Comparison of ENCODE assay signal across 8 cellular contexts in the genomic region with DNA sequence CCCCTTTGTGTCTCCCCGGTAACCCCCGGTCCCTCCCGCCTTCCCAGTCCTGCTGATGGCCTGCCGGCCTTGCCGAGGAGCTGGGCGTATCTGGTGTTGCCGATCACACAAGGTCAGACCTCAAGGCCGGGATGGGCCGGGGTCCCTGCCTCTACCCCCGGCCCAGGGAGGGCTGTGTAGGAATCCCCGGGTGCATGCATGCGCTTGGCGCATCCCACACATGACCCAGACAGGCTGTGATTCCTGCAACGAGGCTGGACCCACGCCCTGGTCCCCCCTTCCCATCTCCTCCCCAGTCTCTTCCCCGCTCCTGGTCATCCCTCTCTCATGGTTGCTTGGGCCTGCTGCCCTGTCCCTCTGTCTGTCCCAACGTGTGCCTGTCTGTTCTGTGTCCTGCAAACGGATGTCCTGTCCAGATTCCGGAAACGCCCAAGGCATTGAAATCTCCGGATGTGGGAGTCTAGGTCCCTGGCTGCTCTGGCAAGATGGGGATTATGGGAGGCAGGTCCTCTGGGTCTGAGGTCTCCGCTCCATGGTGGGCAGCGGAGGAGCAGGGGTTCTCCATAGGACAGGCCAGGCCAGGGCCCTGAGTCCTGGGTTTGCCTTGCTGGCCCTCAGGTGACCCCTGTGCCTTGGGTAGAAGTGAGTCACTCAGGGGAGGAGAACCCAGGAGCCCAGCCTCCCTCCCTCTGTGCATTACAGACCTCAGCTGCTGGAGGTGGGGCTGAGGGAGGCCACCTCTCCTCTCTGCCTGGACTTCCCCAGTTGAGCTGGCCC. TPM values are rescaled to one million over a fixed set of nuclear protein-coding genes. Genes with fewer than 3 reads are reported as not detected.
DNase-seq lines count a peak whose midpoint lies in the region; ATAC-seq, FAIRE-seq and TF ChIP-seq lines count a peak whose summit lies in the region.

No MANE protein-coding gene starts in this region.

- peak overlapping the region; percentile 37 for H2AFZ ChIP-seq in endothelial cell of umbilical vein (ENCODE audit: low read depth, low read length)

- H3K27ac Mint-ChIP-seq in HFFc6 (peak overlapping the region; percentile 76), WTC11 (peak overlapping the region; percentile 74)
- H3K27ac Mint-ChIP-seq in naive thymus-derived CD8-positive, alpha-beta T cell: peak overlapping the region; percentile 83 to 96 (median 92)

- no peak for ATAC-seq in WTC11
- peak in 1 of 2 donors; percentile 5 for ATAC-seq in naive thymus-derived CD8-positive, alpha-beta T cell
- peak; percentile 86 for ATAC-seq in aorta (ENCODE audit: low FRiP score)
- ATAC-seq in HG02852 (IDR thresholded peaks at IDR 0.05; ENCODE audit: unreplicated experiment): no peak

- no peaks in the 10 kb centered on the region for H3K36me3 Mint-ChIP-seq in HFFc6 (ENCODE audit: low read depth)
- no peaks in the 10 kb centered on the region for H3K36me3 Mint-ChIP-seq in WTC11
- H3K36me3 Mint-ChIP-seq in naive thymus-derived CD8-positive, alpha-beta T cell: peaks cover 0 to 13% (median 0%) of the 10 kb centered on the region in 3 donors

- no TSS peak for BruUV-seq in endothelial cell of umbilical vein (replicated peaks; lab: Mats Ljungman, UMichigan)

- FAIRE-seq in endothelial cell of umbilical vein (lab: Jason Lieb, UNC): peak; percentile 98
- no peak for FAIRE-seq in GM12892 (lab: Jason Lieb, UNC)

- intact Hi-C loops in endothelial cell of umbilical vein (cut with micrococcal nuclease): loop anchor here (1.0 kb wide), 3 partner anchors 15 to 38 kb away; a partner anchor contains a TSS
- intact Hi-C loops in aorta (cut with DNase I): no loop called here

- H3K36me3 ChIP-seq in endothelial cell of umbilical vein (ENCODE audit: control insufficient read depth in 2 of 2, extremely low read depth in 1 of 2, insufficient read depth in 2 of 2, low read length in 2 of 2) (no peaks in the 10 kb centered on the region), aorta (ENCODE audit: control insufficient read depth in 1 of 2, insufficient read depth in 2 of 2, low read length in 1 of 2) (no peaks in the 10 kb centered on the region)

- dilution Hi-C loops in endothelial cell of umbilical vein (cut with MboI; ENCODE audit: extremely low pct_ligation_motif_present, low sequenced_read_pairs): no loop called here

- peak overlapping the region; percentile 61 for H3K9ac ChIP-seq in endothelial cell of umbilical vein (replicated peaks; ENCODE audit: extremely low read depth, insufficient read depth, low read length)

- no peaks in the 10 kb centered on the region for H3K9me3 Mint-ChIP-seq in HFFc6
- H3K9me3 Mint-ChIP-seq in WTC11: no peaks in the 10 kb centered on the region
- H3K9me3 Mint-ChIP-seq in naive thymus-derived CD8-positive, alpha-beta T cell: no peaks in the 10 kb centered on the region

- H3K4me1 ChIP-seq in endothelial cell of umbilical vein (ENCODE audit: control insufficient read depth, extremely low read depth, insufficient read depth, low read length) (peaks cover 38% of the 10 kb centered on the region), aorta (ENCODE audit: control insufficient read depth in 1 of 2, insufficient read depth in 2 of 2, low read length in 2 of 2) (no peaks in the 10 kb centered on the region)

- peaks cover 60% of the 10 kb centered on the region for H3K79me2 ChIP-seq in endothelial cell of umbilical vein (ENCODE audit: control insufficient read depth, insufficient read depth, low read length)

- POLR2A ChIA-PET in WTC11 (lab: Charles Lee): no interaction called here
- POLR2A ChIA-PET in endothelial cell of umbilical vein (lab: Charles Lee): no interaction called here
- POLR2A ChIA-PET in naive thymus-derived CD8-positive, alpha-beta T cell (lab: Charles Lee): interaction anchor here (0.5 to 2.2 kb wide), 7 partner anchors 16 to 268 kb away, joined by 3 to 8 read pairs (median 3); a partner anchor contains a TSS

- H3K4me3 ChIP-seq in endothelial cell of umbilical vein (replicated peaks in 1 of 3; ENCODE audit: insufficient read depth in 1 of 3, low read depth in 1 of 3, low read length in 3 of 3) (peak overlapping the region; percentile 43 to 84 (median 79)), aorta (ENCODE audit: low read length in 2 of 2) (no peak overlapping the region)

- peaks cover 27% of the 10 kb centered on the region for H3K4me1 Mint-ChIP-seq in HFFc6 (ENCODE audit: low read depth)
- peaks cover 12% of the 10 kb centered on the region for H3K4me1 Mint-ChIP-seq in WTC11
- H3K4me1 Mint-ChIP-seq in naive thymus-derived CD8-positive, alpha-beta T cell: peaks cover 19 to 64% (median 53%) of the 10 kb centered on the region in 4 donors

- WGBS in aorta, 2 donors: 51 to 52% methylated on average over 22 to 23 of the region's 23 CpGs

- H3K4me3 Mint-ChIP-seq in HFFc6: peak overlapping the region; percentile 76
- H3K4me3 Mint-ChIP-seq in WTC11: peak overlapping the region; percentile 65
- peak overlapping the region; percentile 64 to 90 (median 84) for H3K4me3 Mint-ChIP-seq in naive thymus-derived CD8-positive, alpha-beta T cell

- TF ChIP-seq POLR2A in endothelial cell of umbilical vein (IDR thresholded peaks at IDR 0.05; ENCODE audit: low read depth, low read length) (peak; percentile 10), GM12892 (IDR thresholded peaks at IDR 0.05; ENCODE audit: low read depth, low read length) (no peak)

- TF ChIP-seq CTCF in HFFc6 (IDR thresholded peaks at IDR 0.05): no peak
- no peak for TF ChIP-seq CTCF in WTC11 (IDR thresholded peaks at IDR 0.05)
- TF ChIP-seq CTCF in endothelial cell of umbilical vein (IDR thresholded peaks at IDR 0.05; ENCODE audit: extremely low read depth in 1 of 2, insufficient read depth in 1 of 2, low read depth in 1 of 2, low read length in 2 of 2): no peak

- DNase-seq in A172 (ENCODE audit: low spot score) (peak; percentile 98), HFFc6 (peak; percentile 54), WTC11 (ENCODE audit: low spot score) (no peak), endothelial cell of umbilical vein (ENCODE audit: low read depth, low spot score) (peak; percentile 77), aorta (peak; percentile 85 to 90), GM12892 (ENCODE audit: insufficient read length) (no peak)
- DNase-seq in naive thymus-derived CD8-positive, alpha-beta T cell: peak in 2 of 10 donors; percentile 29 to 60

- CTCF ChIA-PET in WTC11 (lab: Charles Lee) (interaction anchor here (0.8 to 1.7 kb wide), 3 partner anchors 29 to 46 kb away, joined by 3 to 8 read pairs (median 6); no protein-coding TSS in a partner anchor), endothelial cell of umbilical vein (lab: Charles Lee) (interaction anchor here (1.1 to 1.7 kb wide), 2 partner anchors 37 to 298 kb away, joined by 3 to 6 read pairs; a partner anchor contains a TSS)

- no peaks in the 10 kb centered on the region for H4K20me1 ChIP-seq in endothelial cell of umbilical vein (replicated peaks; ENCODE audit: control insufficient read depth, extremely low read depth, insufficient read depth, low read length)

- H3K9me3 ChIP-seq in endothelial cell of umbilical vein (replicated peaks; ENCODE audit: control insufficient read depth, insufficient read depth, low read length): no peaks in the 10 kb centered on the region
- H3K9me3 ChIP-seq in aorta (ENCODE audit: control insufficient read depth, low read length): no peaks in the 10 kb centered on the region

- no peaks in the 10 kb centered on the region for H3K9me1 ChIP-seq in endothelial cell of umbilical vein (replicated peaks; ENCODE audit: control insufficient read depth, extremely low read depth, insufficient read depth, low read length)

- peak overlapping the region; percentile 78 for H3K27ac ChIP-seq in endothelial cell of umbilical vein (ENCODE audit: insufficient read depth, low read depth, low read length)
- H3K27ac ChIP-seq in aorta (ENCODE audit: low read depth in 1 of 2, low read length in 2 of 2): peak overlapping the region in 1 of 2 donors; percentile 48

- H3K27me3 ChIP-seq in endothelial cell of umbilical vein (ENCODE audit: control insufficient read depth in 2 of 2, insufficient read depth in 2 of 2, low read length in 2 of 2) (peaks cover 0 to 2% of the 10 kb centered on the region in 2 experiments), aorta (ENCODE audit: control insufficient read depth in 1 of 2, insufficient read depth in 2 of 2, low read length in 1 of 2) (no peaks in the 10 kb centered on the region)

- peak overlapping the region; percentile 89 for H3K4me2 ChIP-seq in endothelial cell of umbilical vein (ENCODE audit: insufficient read depth, low read length)

- peaks cover 2% of the 10 kb centered on the region; the same call in 1 of the 2 replicates for H3K27me3 Mint-ChIP-seq in HFFc6 (ENCODE audit: insufficient read depth)
- peaks cover 23% of the 10 kb centered on the region for H3K27me3 Mint-ChIP-seq in WTC11 (ENCODE audit: low read depth)
- H3K27me3 Mint-ChIP-seq in naive thymus-derived CD8-positive, alpha-beta T cell: peaks cover 0 to 1% (median 0%) of the 10 kb centered on the region in 5 donors

RNA-seq across cellular contexts. Expression of a gene that starts 1.6 kb away (rescaled TPM):
- 181 and 208 TPM in 2 replicates for total RNA-seq in A172 (2014; rRNA removed; shearing (Covaris generic))
- 100 to 1,000 TPM; 132 to 173 (median 149) TPM for total RNA-seq in HFFc6 (2021; fragmentation: NEBNext Ultra II Directional; extraction: Animal tissue kit (Norgen Biotek cat#: 25700))
- total RNA-seq in WTC11 (2021) (170 to 197 TPM (median 187 TPM) in 3 replicates), endothelial cell of umbilical vein (302 and 326 TPM in 2 replicates), aorta (100 to 1,000 TPM; 106 to 112 TPM)
- polyA plus RNA-seq in endothelial cell of umbilical vein (142 and 148 TPM in 2 replicates), aorta (10 to 100 TPM; 38.7 to 68.1 TPM)
- 163 and 180 TPM in 2 replicates for polyA plus RNA-seq in endothelial cell of umbilical vein (2011; cell fraction: cytosol; rRNA removed)
- 162 and 166 TPM in 2 replicates for polyA plus RNA-seq in endothelial cell of umbilical vein (2011; cell fraction: nucleus; rRNA removed)
- 155 and 170 TPM in 2 replicates for polyA plus RNA-seq in endothelial cell of umbilical vein (2012)
- 157 and 229 TPM in 2 replicates for polyA minus RNA-seq in endothelial cell of umbilical vein
- polyA minus RNA-seq in endothelial cell of umbilical vein (2011; cell fraction: cytosol; rRNA and poly(A)+ RNA removed): 70.3 TPM
- polyA minus RNA-seq in endothelial cell of umbilical vein (2011; cell fraction: nucleus; rRNA and poly(A)+ RNA removed): 47.5 and 72.7 TPM in 2 replicates
- 100 to 1,000 TPM; 188 to 200 TPM for total RNA-seq in naive thymus-derived CD8-positive, alpha-beta T cell
- 10 to 100 TPM; 45.5 to 96.6 (median 56.8) TPM for polyA plus RNA-seq in naive thymus-derived CD8-positive, alpha-beta T cell
- polyA plus RNA-seq in GM12892 (2012; ENCODE audit: missing spikeins): 40.0 TPM

RNA-seq across cellular contexts. Expression of a gene that starts 15.6 kb away (rescaled TPM):
- total RNA-seq in A172 (2014; rRNA removed; shearing (Covaris generic)): 312 and 320 TPM in 2 replicates
- 10 to 100 TPM; 52.5 to 82.7 (median 78.0) TPM for total RNA-seq in HFFc6 (2021; fragmentation: NEBNext Ultra II Directional; extraction: Animal tissue kit (Norgen Biotek cat#: 25700))
- total RNA-seq in WTC11 (2021) (103 to 136 TPM (median 105 TPM) in 3 replicates), endothelial cell of umbilical vein (153 and 157 TPM in 2 replicates), aorta (10 to 100 TPM; 45.0 to 49.5 TPM)
- polyA plus RNA-seq in endothelial cell of umbilical vein (158 and 168 TPM in 2 replicates), aorta (10 to 100 TPM; 28.5 to 98.7 TPM)
- 122 and 136 TPM in 2 replicates for polyA plus RNA-seq in endothelial cell of umbilical vein (2011; cell fraction: cytosol; rRNA removed)
- 631 and 632 TPM in 2 replicates for polyA plus RNA-seq in endothelial cell of umbilical vein (2011; cell fraction: nucleus; rRNA removed)
- 131 and 157 TPM in 2 replicates for polyA plus RNA-seq in endothelial cell of umbilical vein (2012)
- polyA minus RNA-seq in endothelial cell of umbilical vein: 73.4 and 92.4 TPM in 2 replicates
- polyA minus RNA-seq in endothelial cell of umbilical vein (2011; cell fraction: cytosol; rRNA and poly(A)+ RNA removed): 88.6 TPM
- 81.9 and 101 TPM in 2 replicates for polyA minus RNA-seq in endothelial cell of umbilical vein (2011; cell fraction: nucleus; rRNA and poly(A)+ RNA removed)
- 100 to 1,000 TPM; 158 to 165 TPM for total RNA-seq in naive thymus-derived CD8-positive, alpha-beta T cell
- 100 to 1,000 TPM in 2 of 3 donors, 10 to 100 TPM in 1; 96.0 to 136 (median 106) TPM for polyA plus RNA-seq in naive thymus-derived CD8-positive, alpha-beta T cell
- 79.3 TPM for polyA plus RNA-seq in GM12892 (2012; ENCODE audit: missing spikeins)

RNA-seq across cellular contexts. Expression of a gene that starts 40.4 kb away (rescaled TPM):
- 0.29 TPM in 1 of 2 replicates, not detected in the other for total RNA-seq in A172 (2014; rRNA removed; shearing (Covaris generic))
- 1 to 10 TPM in 2 of 6 experiments, under 1 TPM in 4; 0.41 to 4.1 (median 0.62) TPM for total RNA-seq in HFFc6 (2021; fragmentation: NEBNext Ultra II Directional; extraction: Animal tissue kit (Norgen Biotek cat#: 25700))
- total RNA-seq in WTC11 (2021) (0.68 to 1.2 TPM (median 0.87 TPM) in 3 replicates), endothelial cell of umbilical vein (0.40 and 0.53 TPM in 2 replicates), aorta (1 to 10 TPM; 2.3 to 4.4 TPM)
- polyA plus RNA-seq in endothelial cell of umbilical vein (0.21 and 0.48 TPM in 2 replicates), aorta (not detected)
- 0.08 and 0.17 TPM in 2 replicates for polyA plus RNA-seq in endothelial cell of umbilical vein (2011; cell fraction: cytosol; rRNA removed)
- 0.13 TPM in 1 of 2 replicates, not detected in the other for polyA plus RNA-seq in endothelial cell of umbilical vein (2011; cell fraction: nucleus; rRNA removed)
- 0.19 TPM in 1 of 2 replicates, not detected in the other for polyA plus RNA-seq in endothelial cell of umbilical vein (2012)
- not detected in 2 replicates for polyA minus RNA-seq in endothelial cell of umbilical vein
- polyA minus RNA-seq in endothelial cell of umbilical vein (2011; cell fraction: cytosol; rRNA and poly(A)+ RNA removed): not detected
- not detected in 2 replicates for polyA minus RNA-seq in endothelial cell of umbilical vein (2011; cell fraction: nucleus; rRNA and poly(A)+ RNA removed)
- not detected for total RNA-seq in naive thymus-derived CD8-positive, alpha-beta T cell
- polyA plus RNA-seq in naive thymus-derived CD8-positive, alpha-beta T cell: not detected
- polyA plus RNA-seq in GM12892 (2012; ENCODE audit: missing spikeins): not detected

RNA-seq across cellular contexts. Expression of a gene that starts 53.5 kb away (rescaled TPM):
- 72.8 and 74.8 TPM in 2 replicates for total RNA-seq in A172 (2014; rRNA removed; shearing (Covaris generic))
- 10 to 100 TPM; 79.7 to 91.9 (median 85.4) TPM for total RNA-seq in HFFc6 (2021; fragmentation: NEBNext Ultra II Directional; extraction: Animal tissue kit (Norgen Biotek cat#: 25700))
- total RNA-seq in WTC11 (2021) (3.2 to 4.0 TPM (median 3.9 TPM) in 3 replicates), endothelial cell of umbilical vein (6.0 and 14.7 TPM in 2 replicates), aorta (100 to 1,000 TPM; 158 to 337 TPM)
- polyA plus RNA-seq in endothelial cell of umbilical vein (4.7 and 5.3 TPM in 2 replicates), aorta (10 to 100 TPM; 38.6 to 92.7 TPM)
- polyA plus RNA-seq in endothelial cell of umbilical vein (2011; cell fraction: cytosol; rRNA removed): 2.1 and 2.3 TPM in 2 replicates
- polyA plus RNA-seq in endothelial cell of umbilical vein (2011; cell fraction: nucleus; rRNA removed): 10.3 and 10.4 TPM in 2 replicates
- polyA plus RNA-seq in endothelial cell of umbilical vein (2012): 10.2 and 13.0 TPM in 2 replicates
- 6.1 and 8.2 TPM in 2 replicates for polyA minus RNA-seq in endothelial cell of umbilical vein
- polyA minus RNA-seq in endothelial cell of umbilical vein (2011; cell fraction: cytosol; rRNA and poly(A)+ RNA removed): 46.5 TPM
- 5.1 and 8.0 TPM in 2 replicates for polyA minus RNA-seq in endothelial cell of umbilical vein (2011; cell fraction: nucleus; rRNA and poly(A)+ RNA removed)
- 100 to 1,000 TPM; 112 to 116 TPM for total RNA-seq in naive thymus-derived CD8-positive, alpha-beta T cell
- polyA plus RNA-seq in naive thymus-derived CD8-positive, alpha-beta T cell: 100 to 1,000 TPM; 122 to 164 (median 158) TPM
- 45.4 TPM for polyA plus RNA-seq in GM12892 (2012; ENCODE audit: missing spikeins)

Comparison
In these comparisons a context has a peak if more than half of its experiments do, and no peak if none do; other contexts are left out.
1. DNase-seq: peak in A172 (single experiment), HFFc6 (single experiment), endothelial cell of umbilical vein (single experiment) and aorta (2 of 2); none in WTC11 (single experiment) and GM12892 (single experiment).
2. H3K4me3 ChIP-seq: peak in endothelial cell of umbilical vein (3 of 3); none in aorta (0 of 2).
3. Peak in every context shown above with its lines, with median percentiles within 50 percentile points of each other: H3K27ac Mint-ChIP-seq and H3K4me3 Mint-ChIP-seq.